Comparison of ENCODE assay signal across 27 cellular contexts in the genomic region with DNA sequence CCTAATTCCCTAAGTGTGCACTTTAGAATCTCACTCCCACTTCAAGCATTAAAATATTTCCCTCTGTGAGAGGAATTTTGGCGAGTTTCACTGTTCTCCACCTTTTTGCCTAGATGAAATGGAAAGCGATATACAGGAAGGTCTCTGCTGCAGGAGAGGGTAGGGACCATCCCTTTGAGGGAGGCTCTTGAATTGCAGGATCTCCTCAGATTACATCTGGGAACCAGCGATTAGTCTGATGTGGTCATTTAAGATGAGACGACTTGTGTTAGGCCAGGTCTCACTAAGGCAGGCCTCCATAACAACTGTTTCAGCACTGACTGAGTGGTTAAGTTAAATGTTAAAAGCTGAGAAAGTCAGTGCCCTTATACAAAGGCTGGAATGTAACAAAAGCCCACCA.
"Had no signal": no experiment of that assay in that cellular context is flagged by ENCODE, and none has a peak within 500 bp of the region (broad histone marks: within the 10 kb centered on the region; RNA-seq: fewer than 3 reads in every experiment).

No MANE protein-coding gene starts in this region.

- H3K4me1 Mint-ChIP-seq: activated CD4-positive, alpha-beta memory T cell treated with anti-CD3 and anti-CD28 coated beads, Interleukin-2, amount 10 ng/mL, durations not matched to agents 7 days and 5 days; activated CD4-positive, alpha-beta T cell treated with anti-CD3 and anti-CD28 coated beads for 36 hours; activated naive CD8-positive, alpha-beta T cell treated with anti-CD3 and anti-CD28 coated beads, Interleukin-2, amount 10 ng/mL, durations not matched to agents 7 days and 5 days; central memory CD8-positive, alpha-beta T cell had no signal

- H3K27ac Mint-ChIP-seq: activated CD4-positive, alpha-beta memory T cell treated with anti-CD3 and anti-CD28 coated beads, Interleukin-2, amount 10 ng/mL, durations not matched to agents 7 days and 5 days; activated CD4-positive, alpha-beta T cell treated with anti-CD3 and anti-CD28 coated beads for 36 hours; activated naive CD8-positive, alpha-beta T cell treated with anti-CD3 and anti-CD28 coated beads, Interleukin-2, amount 10 ng/mL, durations not matched to agents 7 days and 5 days had no signal

- ATAC-seq: activated CD4-positive, alpha-beta T cell treated with anti-CD3 and anti-CD28 coated beads for 36 hours; body of pancreas; K562 had no signal

- H3K4me2 ChIP-seq: SK-N-SH had no signal

- H3K36me3 Mint-ChIP-seq: activated naive CD8-positive, alpha-beta T cell treated with anti-CD3 and anti-CD28 coated beads, Interleukin-2, amount 10 ng/mL, durations not matched to agents 7 days and 5 days had no signal

- H3K9ac ChIP-seq: SK-N-SH had no signal

- DNase-seq: activated CD4-positive, alpha-beta memory T cell treated with anti-CD3 and anti-CD28 coated beads, Interleukin-2, amount 10 ng/mL, durations not matched to agents 7 days and 5 days; activated CD4-positive, alpha-beta T cell treated with anti-CD3 and anti-CD28 coated beads for 36 hours; activated CD4-positive, alpha-beta T cell treated with anti-CD3 and anti-CD28 coated beads, Interleukin-2, amount 50 U/mL, for 1 hour; activated naive CD4-positive, alpha-beta T cell treated with anti-CD3 and anti-CD28 coated beads, Interleukin-2, amount 50 U/mL, for 16 hours; activated naive CD8-positive, alpha-beta T cell treated with anti-CD3 and anti-CD28 coated beads, Interleukin-2, amount 10 ng/mL, durations not matched to agents 7 days and 5 days; activated T-cell treated with anti-CD3 and anti-CD28 coated beads for 4 hours; adrenal gland; body of pancreas; Kasumi-1; NCI-H146; NCI-H187 treated with DMSO at 0.1 percent for 48 hours; NCI-H2081 treated with DMSO at 0.1 percent for 48 hours; NCI-H2171 treated with DMSO at 0.1 percent for 48 hours; NCI-H226; NCI-H526; NCI-H774; NK-92 treated with Interleukin-12 subunit alpha and Interleukin-12 subunit beta, amount 100 ng/mL, for 24 hours; Peyer's patch; Right ventricle myocardium superior; SJCRH30; SK-N-SH; T-helper 1 cell had no signal

- H3K4me3 ChIP-seq: adrenal gland, ascending aorta, body of pancreas, K562, Peyer's patch, SJCRH30 had no signal

- H3K9me3 ChIP-seq: adrenal gland, ascending aorta, body of pancreas, Peyer's patch, SJCRH30, SK-N-SH had no signal

- H3K36me3 ChIP-seq: adrenal gland, ascending aorta, Peyer's patch, SJCRH30 had no signal

- H3K4me3 Mint-ChIP-seq: activated CD4-positive, alpha-beta memory T cell treated with anti-CD3 and anti-CD28 coated beads, Interleukin-2, amount 10 ng/mL, durations not matched to agents 7 days and 5 days; activated CD4-positive, alpha-beta T cell treated with anti-CD3 and anti-CD28 coated beads for 36 hours; activated naive CD8-positive, alpha-beta T cell treated with anti-CD3 and anti-CD28 coated beads, Interleukin-2, amount 10 ng/mL, durations not matched to agents 7 days and 5 days; central memory CD8-positive, alpha-beta T cell had no signal

- H3K27me3 Mint-ChIP-seq: activated CD4-positive, alpha-beta memory T cell treated with anti-CD3 and anti-CD28 coated beads, Interleukin-2, amount 10 ng/mL, durations not matched to agents 7 days and 5 days; activated CD4-positive, alpha-beta T cell treated with anti-CD3 and anti-CD28 coated beads for 36 hours; activated naive CD8-positive, alpha-beta T cell treated with anti-CD3 and anti-CD28 coated beads, Interleukin-2, amount 10 ng/mL, durations not matched to agents 7 days and 5 days had no signal

- H3K9me3 Mint-ChIP-seq: activated naive CD8-positive, alpha-beta T cell treated with anti-CD3 and anti-CD28 coated beads, Interleukin-2, amount 10 ng/mL, durations not matched to agents 7 days and 5 days; central memory CD8-positive, alpha-beta T cell had no signal

- H3K27me3 ChIP-seq: adrenal gland, ascending aorta, body of pancreas, Peyer's patch, SJCRH30 had no signal

- H3K4me1 ChIP-seq: adrenal gland, ascending aorta, body of pancreas, Peyer's patch, SJCRH30 had no signal

- H3K27ac ChIP-seq: adrenal gland, ascending aorta, body of pancreas, Peyer's patch, RWPE1, SJCRH30, VCaP had no signal
